Comparison of ENCODE assay signal across 12 cellular contexts in the genomic region with DNA sequence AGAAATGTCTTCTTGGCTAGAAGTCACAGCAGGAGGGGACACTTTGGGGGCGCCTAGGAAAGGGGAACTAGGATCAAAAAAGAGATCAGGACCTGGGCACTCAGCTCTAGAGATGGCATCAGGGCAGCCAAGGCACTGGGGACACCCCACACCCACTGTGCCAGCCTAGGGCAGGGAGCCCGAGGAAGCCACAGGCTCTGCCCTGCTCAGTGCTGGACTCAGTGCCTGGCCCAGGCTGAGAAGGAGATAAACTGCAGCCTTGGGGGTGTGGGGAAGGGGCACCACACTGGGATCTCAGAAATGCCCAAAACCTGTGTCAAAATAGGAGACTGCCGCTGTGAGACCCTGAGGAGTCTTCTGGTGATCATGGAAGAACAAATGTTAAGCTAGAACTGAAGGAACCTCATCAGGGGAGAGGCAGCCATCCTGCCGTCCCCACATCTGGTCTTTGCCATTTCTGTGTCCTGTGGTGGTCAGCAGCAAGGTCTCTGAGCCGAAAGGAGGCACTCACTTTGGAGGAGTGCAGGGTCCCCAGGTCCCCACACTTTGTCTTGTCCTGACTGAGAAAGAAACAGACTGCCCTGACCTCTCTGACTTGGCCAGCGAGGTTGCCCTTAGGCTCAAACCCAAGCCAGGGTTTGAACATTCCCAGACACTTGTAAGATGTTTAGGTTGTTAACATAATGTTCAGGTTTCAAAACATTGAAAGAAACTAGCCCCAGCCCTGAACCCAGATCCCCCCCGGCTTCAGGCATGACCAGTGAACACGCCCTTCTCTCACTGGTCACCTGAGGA. TPM values are rescaled to one million over a fixed set of nuclear protein-coding genes. Genes with fewer than 3 reads are reported as not detected.
A peak's percentile ranks its signal among the peaks of the same experiment; 100 is the strongest.
DNase-seq lines count a peak whose midpoint lies in the region; ATAC-seq, FAIRE-seq and TF ChIP-seq lines count a peak whose summit lies in the region.
"Had no signal": no experiment of that assay in that cellular context is flagged by ENCODE, and none has a peak within 500 bp of the region (broad histone marks: within the 10 kb centered on the region; RNA-seq: fewer than 3 reads in every experiment).

No MANE protein-coding gene starts in this region.

- H3K4me1 ChIP-seq in SK-N-SH (ENCODE audit: control insufficient read depth in 1 of 2, insufficient read depth in 2 of 2, low read depth in 1 of 2, low read length in 1 of 2) = peaks cover 0 to 30% of the 10 kb centered on the region in 2 experiments; a peak in 1 of 4 replicates
- H3K4me1 ChIP-seq in Karpas-422 (ENCODE audit: low read length) = peaks cover 20% of the 10 kb centered on the region
- H3K4me1 ChIP-seq in GM12878 (ENCODE audit: control insufficient read depth, insufficient read depth, low read length) = peaks cover 12% of the 10 kb centered on the region
- H3K4me1 ChIP-seq in osteoblast (ENCODE audit: insufficient read depth, low read length) = peaks cover 18% of the 10 kb centered on the region

- H3K4me2 ChIP-seq in SK-N-SH = no peak overlapping the region
- H3K4me2 ChIP-seq in Karpas-422 (ENCODE audit: low read depth, low read length, poor library complexity, severe bottlenecking) = no peak overlapping the region
- H3K4me2 ChIP-seq in GM12878 (ENCODE audit: control insufficient read depth, insufficient read depth) = peak overlapping the region; percentile 87; the same call in 1 of the 2 replicates
- no peak overlapping the region for H3K4me2 ChIP-seq in osteoblast (ENCODE audit: insufficient read depth, low read length)

- H3K79me2 ChIP-seq in SK-N-SH (ENCODE audit: insufficient read depth) (peaks cover 56% of the 10 kb centered on the region), Karpas-422 (ENCODE audit: low read length) (peaks cover 41% of the 10 kb centered on the region), GM12878 (ENCODE audit: control insufficient read depth, insufficient read depth, low read length) (peaks cover 39% of the 10 kb centered on the region), osteoblast (ENCODE audit: insufficient read depth, low read length) (peaks cover 63% of the 10 kb centered on the region)

- CTCF ChIA-PET in SK-N-SH (lab: Yijun Ruan, JAX) = interaction anchor here (1.1 to 1.8 kb wide), 2 partner anchors 34 to 268 kb away, joined by 4 read pairs; partner anchors contain the start of gene SLC2A4RG
- CTCF ChIA-PET in GM12878 (lab: Yijun Ruan, JAX) = interaction anchor here (0.6 to 3.1 kb wide), 6 partner anchors 49 to 159 kb away, joined by 3 to 26 read pairs (median 4); partner anchors contain the start of gene TPD52L2

- no peak for TF ChIP-seq RAD21 in SK-N-SH (IDR thresholded peaks at IDR 0.05; ENCODE audit: low read length)
- TF ChIP-seq RAD21 in GM12878 (IDR thresholded peaks at IDR 0.05; ENCODE audit: insufficient read depth, low read depth, low read length) = no peak

- H3K27ac ChIP-seq in SK-N-SH (ENCODE audit: low read depth in 2 of 2, low read length in 1 of 2) (no peak overlapping the region), Karpas-422 (ENCODE audit: low read length) (no peak overlapping the region), GM12878 (ENCODE audit: control insufficient read depth, insufficient read depth) (no peak overlapping the region), osteoblast (ENCODE audit: low read depth, low read length) (no peak overlapping the region)
- H3K27ac ChIP-seq: thoracic aorta had no signal

- 83% methylated on average over 8 of the region's 8 CpGs for WGBS in SK-N-SH (ENCODE audit: low lambda C conversion rate)
- WGBS in GM12878 (ENCODE audit: insufficient coverage, insufficient replicate concordance, low lambda C conversion rate, missing lambda C conversion rate) = 69% methylated on average over 8 of the region's 8 CpGs

- H3K9me2 ChIP-seq in SK-N-SH (no peaks in the 10 kb centered on the region), Karpas-422 (replicated peaks; ENCODE audit: insufficient read depth, low read length) (no peaks in the 10 kb centered on the region)

- no TSS peak for BruUV-seq in GM12878 (replicated peaks; lab: Mats Ljungman, UMichigan)

- intact Hi-C loops in GM12878 (cut with micrococcal nuclease; ENCODE audit: unreplicated experiment) = loop anchor here (2.0 kb wide), 4 partner anchors 31 to 251 kb away; partner anchors contain the start of genes LIME1, TPD52L2 and UCKL1

- H3K27me3 ChIP-seq in SK-N-SH (ENCODE audit: insufficient read depth) = no peaks in the 10 kb centered on the region
- no peaks in the 10 kb centered on the region for H3K27me3 ChIP-seq in Karpas-422 (ENCODE audit: low read length)
- H3K27me3 ChIP-seq in GM12878 (replicated peaks in 1 of 2; ENCODE audit: control insufficient read depth in 2 of 2, insufficient read depth in 2 of 2, low read length in 1 of 2) = no peaks in the 10 kb centered on the region
- H3K27me3 ChIP-seq in osteoblast (ENCODE audit: insufficient read depth, low read length) = no peaks in the 10 kb centered on the region

- DNase-seq in SK-N-SH (no peak), Karpas-422 (no peak), GM12878 (ENCODE audit: low read depth, low spot score) (no peak), osteoblast (ENCODE audit: insufficient read length, low spot score, missing footprints) (peak; percentile 69), SIG-M5 treated with dmso at 0.1 percent for 504 hours (lab: John Stamatoyannopoulos, UW; ENCODE audit: unreplicated experiment) (no peak), GM19238 (ENCODE audit: insufficient read length, low spot score) (no peak)
- DNase-seq: hypothalamus, NCI-H187 treated with DMSO at 0.1 percent for 48 hours had no signal

- in situ Hi-C loops in GM12878 (cut with MboI) = loop anchor here (5.0 kb wide), 1 partner anchor 152 kb away; no protein-coding TSS in a partner anchor

- ATAC-seq in SK-N-SH treated with all-trans-retinoic acid at 6 μM for 48 hours = no peak
- ATAC-seq in GM12878 = no peak
- ATAC-seq in GM19397 (IDR thresholded peaks at IDR 0.05; ENCODE audit: unreplicated experiment) = no peak

- SMC1A ChIA-PET in GM12878 (lab: Charles Lee; ENCODE audit: uncharacterized antibody, unreplicated experiment) = interaction anchor here (0.8 to 1.0 kb wide), 3 partner anchors 31 to 167 kb away, joined by 3 to 4 read pairs (median 3); partner anchors contain the start of gene LIME1

- H4K20me1 ChIP-seq in SK-N-SH (ENCODE audit: insufficient read depth) (no peaks in the 10 kb centered on the region), Karpas-422 (ENCODE audit: insufficient read depth, low read depth, low read length) (peaks cover 13% of the 10 kb centered on the region; the same call in 1 of the 2 replicates), GM12878 (ENCODE audit: control insufficient read depth, insufficient read depth) (no peaks in the 10 kb centered on the region), osteoblast (ENCODE audit: insufficient read depth, low read length) (peaks cover 8% of the 10 kb centered on the region)

- no peak for TF ChIP-seq EP300 in SK-N-SH (IDR thresholded peaks at IDR 0.05; ENCODE audit: borderline replicate concordance in 1 of 2, low read depth in 1 of 2, low read length in 1 of 2)
- TF ChIP-seq EP300 in GM12878 (IDR thresholded peaks at IDR 0.05; ENCODE audit: borderline replicate concordance in 1 of 2, control insufficient read depth in 1 of 2, low read depth in 2 of 2, low read length in 2 of 2) = no peak

- H3K9me3 ChIP-seq in SK-N-SH = no peaks in the 10 kb centered on the region
- no peaks in the 10 kb centered on the region for H3K9me3 ChIP-seq in Karpas-422 (ENCODE audit: low read length)
- H3K9me3 ChIP-seq in GM12878 (replicated peaks; ENCODE audit: control insufficient read depth, insufficient read depth, low read length) = no peaks in the 10 kb centered on the region
- H3K9me3 ChIP-seq in osteoblast (ENCODE audit: low read depth, low read length) = no peaks in the 10 kb centered on the region
- H3K9me3 ChIP-seq: thoracic aorta had no signal

- H3F3A ChIP-seq in SK-N-SH (replicated peaks; ENCODE audit: insufficient read depth) = peaks cover under 1% of the 10 kb centered on the region

- no peak for FAIRE-seq in GM12878 (lab: Jason Lieb, UNC)

- no peak for TF ChIP-seq CTCF in SK-N-SH (IDR thresholded peaks at IDR 0.05)
- TF ChIP-seq CTCF in GM12878 (IDR thresholded peaks at IDR 0.05 in 2 of 3, conservative IDR thresholded peaks at IDR 0.05 in 1 of 3; ENCODE audit: control insufficient read depth in 2 of 3, extremely low read depth in 1 of 3, insufficient read depth in 1 of 3, low read depth in 3 of 3, low read length in 3 of 3) = no peak
- no peak for TF ChIP-seq CTCF in osteoblast (IDR thresholded peaks at IDR 0.05; ENCODE audit: extremely low read depth, low read depth, low read length)

- peak overlapping the region; percentile 89; the same call in 1 of the 2 replicates for H3K9ac ChIP-seq in SK-N-SH
- no peak overlapping the region for H3K9ac ChIP-seq in Karpas-422 (ENCODE audit: low read length)
- no peak overlapping the region for H3K9ac ChIP-seq in GM12878 (ENCODE audit: control insufficient read depth, insufficient read depth, low read length)

- H3K36me3 ChIP-seq in SK-N-SH (replicated peaks in 1 of 2; ENCODE audit: control insufficient read depth in 1 of 2, insufficient read depth in 2 of 2, low read length in 1 of 2) (peaks cover 29 to 30% of the 10 kb centered on the region in 2 experiments), Karpas-422 (ENCODE audit: insufficient read depth, low read length) (peaks cover 14% of the 10 kb centered on the region), GM12878 (ENCODE audit: control insufficient read depth in 2 of 2, insufficient read depth in 2 of 2, low read length in 1 of 2) (peaks cover 5 to 12% of the 10 kb centered on the region in 2 experiments), osteoblast (ENCODE audit: insufficient read depth, low read length) (peaks cover 29% of the 10 kb centered on the region)

- RAD21 ChIA-PET in GM12878 (lab: Charles Lee; ENCODE audit: unreplicated experiment) = interaction anchor here (1.2 kb wide), 1 partner anchor 31 kb away, joined by 3 read pairs; the partner anchor contains the start of gene LIME1

- H2AFZ ChIP-seq in SK-N-SH (ENCODE audit: low read depth) (no peak overlapping the region), Karpas-422 (ENCODE audit: low read length) (no peak overlapping the region), GM12878 (ENCODE audit: control insufficient read depth, low read depth, low read length) (no peak overlapping the region), osteoblast (ENCODE audit: low read length) (no peak overlapping the region)

- POLR2A ChIA-PET in SK-N-SH (lab: Yijun Ruan, JAX) = no interaction called here
- POLR2A ChIA-PET in GM12878 (lab: Charles Lee) = interaction anchor here (1.5 kb wide), 1 partner anchor 31 kb away, joined by 6 read pairs; the partner anchor contains the start of gene LIME1

- no peak overlapping the region for H3K4me3 ChIP-seq in SK-N-SH (ENCODE audit: low read depth in 2 of 2, low read length in 1 of 2)
- peak overlapping the region; percentile 97; the same call in 1 of the 2 replicates for H3K4me3 ChIP-seq in Karpas-422 (ENCODE audit: low read length)
- H3K4me3 ChIP-seq in GM12878 = no peak overlapping the region
- H3K4me3 ChIP-seq in osteoblast (ENCODE audit: insufficient read depth, low read length) = no peak overlapping the region

- 0 out of 2 replicates have a peak, but pooled peaks have one; percentile 1 for TF ChIP-seq POLR2A in GM12878 (IDR thresholded peaks at IDR 0.05; ENCODE audit: low read depth, low read length)

RNA-seq across cellular contexts. Expression of gene ARFRP1, which starts 2.3 kb away (rescaled TPM):
- 65.4 and 72.8 TPM in 2 replicates for polyA plus RNA-seq in SK-N-SH (2012; rRNA removed)
- 47.9 and 57.4 TPM in 2 replicates for polyA plus RNA-seq in SK-N-SH (2012; cell fraction: cytosol; rRNA removed)
- 132 and 145 TPM in 2 replicates for polyA plus RNA-seq in SK-N-SH (2012; cell fraction: nucleus; rRNA removed)
- 15.1 and 30.2 TPM in 2 replicates for total RNA-seq in Karpas-422 (2014; rRNA removed; shearing (Covaris generic); ENCODE audit: low replicate concordance)
- 70.8 and 77.8 TPM in 2 replicates for total RNA-seq in GM12878 (2013; cell fraction: nucleolus; rRNA removed)
- 40.6 and 41.6 TPM in 2 replicates for total RNA-seq in GM12878 (2014; rRNA removed)
- total RNA-seq in GM12878 (2014; rRNA removed; fragmentation: Illumina TruSeq; extraction: Trizol) = 18.2 and 21.6 TPM in 2 replicates
- 52.1 and 55.1 TPM in 2 replicates for total RNA-seq in GM12878 (2021)
- 11.9 TPM for polyA plus RNA-seq in GM12878 (2011; ENCODE audit: low read depth)
- polyA plus RNA-seq in GM12878 (2011; rRNA removed) = 23.1 and 27.6 TPM in 2 replicates
- polyA plus RNA-seq in GM12878 (2011; cell fraction: cytosol; rRNA removed) = 33.0 and 47.4 TPM in 2 replicates
- 80.3 and 106 TPM in 2 replicates for polyA plus RNA-seq in GM12878 (2011; cell fraction: nucleus; rRNA removed)
- 27.1 and 27.9 TPM in 2 replicates for polyA plus RNA-seq in GM12878 (2012)
- 5.2 and 11.7 TPM in 2 replicates for polyA plus RNA-seq in GM12878 (2014; fragmentation: Illumina TruSeq; extraction: Trizol)
- 1 to 10 TPM in 1 of 2 experiments, under 1 TPM in 1; 0.37 to 3.5 TPM for polyA plus RNA-seq in GM12878 (2014; fragmentation: Nextera tagmentation; extraction: Ambion mirVana)
- 42.6 and 49.0 TPM in 2 replicates for polyA plus RNA-seq in GM12878 (2014; rRNA removed)
- 10 to 100 TPM; 66.8 to 71.7 TPM for polyA plus RNA-seq in GM12878 (2016; fragmentation: Nextera tagmentation; extraction: Ambion mirVana)
- polyA minus RNA-seq in GM12878 (2011; rRNA and poly(A)+ RNA removed) = 22.1 and 28.6 TPM in 2 replicates
- polyA minus RNA-seq in GM12878 (2011; cell fraction: cytosol; rRNA and poly(A)+ RNA removed) = 7.5 and 9.1 TPM in 2 replicates
- polyA minus RNA-seq in GM12878 (2011; cell fraction: nucleus; rRNA and poly(A)+ RNA removed) = 29.5 and 51.3 TPM in 2 replicates
- total RNA-seq in osteoblast = 21.7 and 23.0 TPM in 2 replicates

RNA-seq across cellular contexts. Expression of gene ZGPAT, which starts 2.4 kb away (rescaled TPM):
- 33.7 and 36.8 TPM in 2 replicates for polyA plus RNA-seq in SK-N-SH (2012; rRNA removed)
- polyA plus RNA-seq in SK-N-SH (2012; cell fraction: cytosol; rRNA removed) = 9.8 and 14.3 TPM in 2 replicates
- 152 and 206 TPM in 2 replicates for polyA plus RNA-seq in SK-N-SH (2012; cell fraction: nucleus; rRNA removed)
- total RNA-seq in Karpas-422 (2014; rRNA removed; shearing (Covaris generic); ENCODE audit: low replicate concordance) = 12.2 and 33.6 TPM in 2 replicates
- total RNA-seq in GM12878 (2013; cell fraction: nucleolus; rRNA removed) = 17.5 and 26.2 TPM in 2 replicates
- total RNA-seq in GM12878 (2014; rRNA removed) = 23.3 and 24.4 TPM in 2 replicates
- 5.3 and 7.4 TPM in 2 replicates for total RNA-seq in GM12878 (2014; rRNA removed; fragmentation: Illumina TruSeq; extraction: Trizol)
- total RNA-seq in GM12878 (2021) = 34.8 and 37.2 TPM in 2 replicates
- 15.5 TPM for polyA plus RNA-seq in GM12878 (2011; ENCODE audit: low read depth)
- 4.8 and 12.7 TPM in 2 replicates for polyA plus RNA-seq in GM12878 (2011; rRNA removed)
- polyA plus RNA-seq in GM12878 (2011; cell fraction: cytosol; rRNA removed) = 14.4 and 24.5 TPM in 2 replicates
- 44.3 and 66.3 TPM in 2 replicates for polyA plus RNA-seq in GM12878 (2011; cell fraction: nucleus; rRNA removed)
- polyA plus RNA-seq in GM12878 (2012) = 16.7 and 24.9 TPM in 2 replicates
- 1.3 and 4.9 TPM in 2 replicates for polyA plus RNA-seq in GM12878 (2014; fragmentation: Illumina TruSeq; extraction: Trizol)
- polyA plus RNA-seq in GM12878 (2014; fragmentation: Nextera tagmentation; extraction: Ambion mirVana) = under 1 TPM; 0.58 to 0.79 TPM
- polyA plus RNA-seq in GM12878 (2014; rRNA removed) = 26.7 and 31.6 TPM in 2 replicates
- polyA plus RNA-seq in GM12878 (2016; fragmentation: Nextera tagmentation; extraction: Ambion mirVana) = 10 to 100 TPM; 42.5 to 52.9 TPM
- 8.0 and 15.6 TPM in 2 replicates for polyA minus RNA-seq in GM12878 (2011; rRNA and poly(A)+ RNA removed)
- 7.4 and 9.8 TPM in 2 replicates for polyA minus RNA-seq in GM12878 (2011; cell fraction: cytosol; rRNA and poly(A)+ RNA removed)
- polyA minus RNA-seq in GM12878 (2011; cell fraction: nucleus; rRNA and poly(A)+ RNA removed) = 7.1 and 15.2 TPM in 2 replicates
- total RNA-seq in osteoblast = 15.6 and 18.8 TPM in 2 replicates

RNA-seq across cellular contexts. Expression of gene TNFRSF6B, which starts 9.0 kb away (rescaled TPM):
- polyA plus RNA-seq in SK-N-SH (2012; rRNA removed) (8.2 and 9.4 TPM in 2 replicates), GM12878 (2011; rRNA removed) (not detected in 2 replicates), GM12878 (2014; fragmentation: Illumina TruSeq; extraction: Trizol) (not detected in 2 replicates), GM12878 (2014; fragmentation: Nextera tagmentation; extraction: Ambion mirVana) (not detected), GM12878 (2014; rRNA removed) (1.9 and 2.2 TPM in 2 replicates), GM12878 (2016; fragmentation: Nextera tagmentation; extraction: Ambion mirVana) (under 1 TPM in 1 of 2 experiments, not detected in 1; 0.67 TPM)
- polyA plus RNA-seq in SK-N-SH (2012; cell fraction: cytosol; rRNA removed) = 3.6 and 6.1 TPM in 2 replicates
- polyA plus RNA-seq in SK-N-SH (2012; cell fraction: nucleus; rRNA removed) = 18.3 and 28.9 TPM in 2 replicates
- total RNA-seq in Karpas-422 (2014; rRNA removed; shearing (Covaris generic); ENCODE audit: low replicate concordance) = 2.5 and 4.6 TPM in 2 replicates
- not detected in 2 replicates for total RNA-seq in GM12878 (2013; cell fraction: nucleolus; rRNA removed)
- total RNA-seq in GM12878 (2014; rRNA removed) (0.71 and 1.8 TPM in 2 replicates), GM12878 (2014; rRNA removed; fragmentation: Illumina TruSeq; extraction: Trizol) (not detected in 2 replicates), GM12878 (2021) (not detected in 2 replicates), osteoblast (2.1 and 2.9 TPM in 2 replicates)
- not detected for polyA plus RNA-seq in GM12878 (2011; ENCODE audit: low read depth)
- 0.75 and 1.7 TPM in 2 replicates for polyA plus RNA-seq in GM12878 (2011; cell fraction: cytosol; rRNA removed)
- 11.0 and 11.6 TPM in 2 replicates for polyA plus RNA-seq in GM12878 (2011; cell fraction: nucleus; rRNA removed)
- 0.38 and 0.65 TPM in 2 replicates for polyA plus RNA-seq in GM12878 (2012)
- not detected in 2 replicates for polyA minus RNA-seq in GM12878 (2011; rRNA and poly(A)+ RNA removed)
- not detected in 2 replicates for polyA minus RNA-seq in GM12878 (2011; cell fraction: cytosol; rRNA and poly(A)+ RNA removed)
- not detected in 2 replicates for polyA minus RNA-seq in GM12878 (2011; cell fraction: nucleus; rRNA and poly(A)+ RNA removed)
- total RNA-seq: activated CD8-positive, alpha-beta memory T cell treated with anti-CD3 and anti-CD28 coated beads for 36 hours had no signal

RNA-seq across cellular contexts. Expression of gene LIME1, which starts 31.0 kb away (rescaled TPM):
- polyA plus RNA-seq in SK-N-SH (2012; rRNA removed) (10.9 and 12.3 TPM in 2 replicates), GM12878 (2011; rRNA removed) (3.1 and 7.2 TPM in 2 replicates), GM12878 (2014; fragmentation: Illumina TruSeq; extraction: Trizol) (0.32 and 1.1 TPM in 2 replicates), GM12878 (2014; fragmentation: Nextera tagmentation; extraction: Ambion mirVana) (1 to 10 TPM in 1 of 2 experiments, under 1 TPM in 1; 0.35 to 1.7 TPM), GM12878 (2014; rRNA removed) (102 and 128 TPM in 2 replicates), GM12878 (2016; fragmentation: Nextera tagmentation; extraction: Ambion mirVana) (100 to 1,000 TPM; 119 to 154 TPM)
- polyA plus RNA-seq in SK-N-SH (2012; cell fraction: cytosol; rRNA removed) = 1.0 and 2.1 TPM in 2 replicates
- polyA plus RNA-seq in SK-N-SH (2012; cell fraction: nucleus; rRNA removed) = 118 and 180 TPM in 2 replicates
- 3.4 and 9.8 TPM in 2 replicates for total RNA-seq in Karpas-422 (2014; rRNA removed; shearing (Covaris generic); ENCODE audit: low replicate concordance)
- 15.2 and 16.4 TPM in 2 replicates for total RNA-seq in GM12878 (2013; cell fraction: nucleolus; rRNA removed)
- total RNA-seq in GM12878 (2014; rRNA removed) (72.3 and 109 TPM in 2 replicates), GM12878 (2014; rRNA removed; fragmentation: Illumina TruSeq; extraction: Trizol) (3.3 and 3.9 TPM in 2 replicates), GM12878 (2021) (78.1 and 92.7 TPM in 2 replicates), osteoblast (1.8 and 2.9 TPM in 2 replicates)
- 12.0 TPM for polyA plus RNA-seq in GM12878 (2011; ENCODE audit: low read depth)
- 25.0 and 57.5 TPM in 2 replicates for polyA plus RNA-seq in GM12878 (2011; cell fraction: cytosol; rRNA removed)
- polyA plus RNA-seq in GM12878 (2011; cell fraction: nucleus; rRNA removed) = 82.2 and 136 TPM in 2 replicates
- polyA plus RNA-seq in GM12878 (2012) = 44.2 and 49.4 TPM in 2 replicates
- 1.2 and 5.4 TPM in 2 replicates for polyA minus RNA-seq in GM12878 (2011; rRNA and poly(A)+ RNA removed)
- polyA minus RNA-seq in GM12878 (2011; cell fraction: cytosol; rRNA and poly(A)+ RNA removed) = 15.1 and 15.2 TPM in 2 replicates
- polyA minus RNA-seq in GM12878 (2011; cell fraction: nucleus; rRNA and poly(A)+ RNA removed) = 15.1 and 31.5 TPM in 2 replicates

RNA-seq across cellular contexts. Expression of gene SLC2A4RG, which starts 34.1 kb away (rescaled TPM):
- 75.5 and 90.9 TPM in 2 replicates for polyA plus RNA-seq in SK-N-SH (2012; rRNA removed)
- polyA plus RNA-seq in SK-N-SH (2012; cell fraction: cytosol; rRNA removed) = 31.3 and 46.7 TPM in 2 replicates
- polyA plus RNA-seq in SK-N-SH (2012; cell fraction: nucleus; rRNA removed) = 338 and 518 TPM in 2 replicates
- 18.6 and 37.9 TPM in 2 replicates for total RNA-seq in Karpas-422 (2014; rRNA removed; shearing (Covaris generic); ENCODE audit: low replicate concordance)
- total RNA-seq in GM12878 (2013; cell fraction: nucleolus; rRNA removed) = 8.0 and 8.3 TPM in 2 replicates
- 26.0 and 32.1 TPM in 2 replicates for total RNA-seq in GM12878 (2014; rRNA removed)
- total RNA-seq in GM12878 (2014; rRNA removed; fragmentation: Illumina TruSeq; extraction: Trizol) = 11.4 TPM in 2 replicates
- 64.2 and 65.9 TPM in 2 replicates for total RNA-seq in GM12878 (2021)
- polyA plus RNA-seq in GM12878 (2011; ENCODE audit: low read depth) = 7.1 TPM
- polyA plus RNA-seq in GM12878 (2011; rRNA removed) = 7.5 and 11.8 TPM in 2 replicates
- 9.3 and 17.5 TPM in 2 replicates for polyA plus RNA-seq in GM12878 (2011; cell fraction: cytosol; rRNA removed)
- polyA plus RNA-seq in GM12878 (2011; cell fraction: nucleus; rRNA removed) = 71.2 and 88.5 TPM in 2 replicates
- polyA plus RNA-seq in GM12878 (2012) = 27.8 and 37.4 TPM in 2 replicates
- 0.59 and 5.4 TPM in 2 replicates for polyA plus RNA-seq in GM12878 (2014; fragmentation: Illumina TruSeq; extraction: Trizol)
- 1 to 10 TPM in 1 of 2 experiments, under 1 TPM in 1; 0.34 to 2.8 TPM for polyA plus RNA-seq in GM12878 (2014; fragmentation: Nextera tagmentation; extraction: Ambion mirVana)
- 47.2 and 52.6 TPM in 2 replicates for polyA plus RNA-seq in GM12878 (2014; rRNA removed)
- 10 to 100 TPM; 14.9 to 19.8 TPM for polyA plus RNA-seq in GM12878 (2016; fragmentation: Nextera tagmentation; extraction: Ambion mirVana)
- polyA minus RNA-seq in GM12878 (2011; rRNA and poly(A)+ RNA removed) = 1.4 and 6.6 TPM in 2 replicates
- polyA minus RNA-seq in GM12878 (2011; cell fraction: cytosol; rRNA and poly(A)+ RNA removed) = 5.5 and 9.0 TPM in 2 replicates
- 8.7 and 14.4 TPM in 2 replicates for polyA minus RNA-seq in GM12878 (2011; cell fraction: nucleus; rRNA and poly(A)+ RNA removed)
- total RNA-seq in osteoblast = 27.5 and 29.5 TPM in 2 replicates
